ENCODE assay signal across 8 cellular contexts in the genomic region with DNA sequence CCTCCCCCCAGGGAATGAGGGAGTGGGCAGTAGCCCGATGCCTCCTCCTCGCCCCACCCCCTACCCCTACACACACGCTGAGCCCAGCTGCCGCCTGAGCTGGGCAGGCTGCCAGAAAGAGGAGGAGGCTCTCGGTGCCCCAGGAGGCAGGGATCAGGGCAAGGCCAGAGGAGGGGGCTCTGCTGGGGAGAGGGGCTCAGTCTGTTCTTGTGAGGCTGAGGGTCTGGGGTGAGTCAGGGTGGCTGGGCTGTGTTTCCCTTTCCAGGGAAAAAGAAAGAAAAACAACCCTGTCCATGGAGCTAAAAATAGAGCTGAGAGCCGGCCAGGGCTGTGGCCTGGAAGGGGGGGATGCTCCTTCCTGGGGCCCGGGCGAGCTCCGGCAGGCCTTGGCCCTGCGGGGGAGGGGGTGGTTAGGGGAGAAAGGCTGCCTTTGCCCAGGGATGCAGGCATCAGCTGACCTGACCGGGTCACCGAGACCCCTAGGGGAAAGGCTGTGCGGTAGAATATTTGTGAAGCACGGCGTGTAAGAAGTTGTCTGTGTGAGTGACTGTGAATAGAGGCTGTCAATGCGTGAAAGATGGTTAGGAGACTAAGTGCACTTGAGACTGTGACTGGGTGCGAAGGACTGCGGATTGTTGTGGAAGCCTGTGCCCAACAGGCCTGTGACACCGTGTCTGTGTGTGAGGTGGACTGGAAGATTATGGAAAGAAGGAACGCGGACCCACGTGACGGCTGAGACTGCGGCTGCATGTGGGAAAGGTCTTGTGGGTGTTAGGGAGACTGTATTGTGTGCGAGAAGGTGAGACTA. TPM values are rescaled to one million over a fixed set of nuclear protein-coding genes. Genes with fewer than 3 reads are reported as not detected.
DNase-seq lines count a peak whose midpoint lies in the region; ATAC-seq and TF ChIP-seq lines count a peak whose summit lies in the region.

No MANE protein-coding gene starts in this region.

- peaks cover 9% of the 10 kb centered on the region for H3K36me3 Mint-ChIP-seq in nephron (ENCODE audit: low read depth)

- no peak for TF ChIP-seq CTCF in AG09309 (IDR thresholded peaks at IDR 0.05; ENCODE audit: control insufficient read depth, insufficient read depth, low read depth, low read length, missing control alignments)
- no peak for TF ChIP-seq CTCF in RWPE1 (conservative IDR thresholded peaks at IDR 0.05; ENCODE audit: low read depth)
- TF ChIP-seq CTCF in nephron (IDR thresholded peaks at IDR 0.05; ENCODE audit: unreplicated experiment in 3 of 3) = no peak

- no peaks in the 10 kb centered on the region for H3K9me3 Mint-ChIP-seq in nephron

- H3K27ac Mint-ChIP-seq in nephron = peak overlapping the region; percentile 98 to 99 (median 99)

- ATAC-seq in GM19324 (IDR thresholded peaks at IDR 0.05; ENCODE audit: low FRiP score, unreplicated experiment) = peak; percentile 25

- POLR2A ChIA-PET in RWPE1 (lab: Yijun Ruan, JAX; ENCODE audit: low non-redundant PET) = interaction anchor here (0.5 to 1.2 kb wide), 6 partner anchors 8 to 45 kb away, joined by 3 to 7 read pairs (median 3); no protein-coding TSS in a partner anchor

- H3K4me3 Mint-ChIP-seq in nephron = peak overlapping the region; percentile 85 to 96 (median 95)

- H3K27me3 Mint-ChIP-seq in nephron (ENCODE audit: low read depth) = no peaks in the 10 kb centered on the region

- DNase-seq in AG09309 (ENCODE audit: low read depth) (peak; percentile 32), M059J (ENCODE audit: low read depth) (peak; percentile 82), RWPE1 (ENCODE audit: low spot score) (peak; percentile 94), fibroblast of the conjunctiva (ENCODE audit: low read depth) (peak; percentile 75)
- peak in 3 of 4 experiments; percentile 32 to 58 (median 39) for DNase-seq in activated naive CD4-positive, alpha-beta T cell (lab: John Stamatoyannopoulos, UW)

- CTCF ChIA-PET in RWPE1 (lab: Yijun Ruan, JAX) = interaction anchor here (0.6 to 3.6 kb wide), 17 partner anchors 10 to 1115 kb away, joined by 3 to 57 read pairs (median 5); partner anchors contain the start of genes PDZD7, SFXN3 and TWNK

- H3K4me1 Mint-ChIP-seq in nephron = peaks cover 44% of the 10 kb centered on the region

- H3K27ac ChIP-seq in RWPE1 (peak overlapping the region; percentile 99), temporal lobe (ENCODE audit: low read depth, low read length) (peak overlapping the region; percentile 100)

- H3K4me3 ChIP-seq in AG09309 (ENCODE audit: control insufficient read depth, low read depth, low read length) = peak overlapping the region; percentile 85

RNA-seq across cellular contexts. Expression of gene LZTS2, which starts 1.2 kb away (rescaled TPM):
- 25.8 and 61.5 TPM in 2 replicates for total RNA-seq in M059J (2014; rRNA removed; shearing (Covaris generic))
- total RNA-seq in temporal lobe = 10.6 TPM

RNA-seq across cellular contexts. Expression of gene TWNK, which starts 11.0 kb away (rescaled TPM):
- total RNA-seq in M059J (2014; rRNA removed; shearing (Covaris generic)) = 5.4 and 9.6 TPM in 2 replicates
- total RNA-seq in temporal lobe = 6.9 TPM

RNA-seq across cellular contexts. Expression of gene MRPL43, which starts 11.1 kb away (rescaled TPM):
- 78.0 and 80.2 TPM in 2 replicates for total RNA-seq in M059J (2014; rRNA removed; shearing (Covaris generic))
- total RNA-seq in temporal lobe = 29.3 TPM

RNA-seq across cellular contexts. Expression of gene SEMA4G, which starts 29.1 kb away (rescaled TPM):
- 0.12 and 0.17 TPM in 2 replicates for total RNA-seq in M059J (2014; rRNA removed; shearing (Covaris generic))
- 14.8 TPM for total RNA-seq in temporal lobe

RNA-seq across cellular contexts. Expression of gene PDZD7, which starts 32.5 kb away (rescaled TPM):
- 0.27 and 1.6 TPM in 2 replicates for total RNA-seq in M059J (2014; rRNA removed; shearing (Covaris generic))
- total RNA-seq in temporal lobe = 3.2 TPM

Comparison
In these comparisons a context has a peak if more than half of its experiments do, and no peak if none do; other contexts are left out.
1. Peak in every context shown above with its lines: DNase-seq, ATAC-seq, H3K4me3 ChIP-seq and H3K27ac ChIP-seq.
2. DNase-seq: peak in every context shown above with its lines; median percentile 94 in RWPE1; 82 in M059J; 75 in fibroblast of the conjunctiva; 39 in activated naive CD4-positive, alpha-beta T cell; 32 in AG09309.